18 cellular contexts compared by ENCODE assay signal in the genomic region with DNA sequence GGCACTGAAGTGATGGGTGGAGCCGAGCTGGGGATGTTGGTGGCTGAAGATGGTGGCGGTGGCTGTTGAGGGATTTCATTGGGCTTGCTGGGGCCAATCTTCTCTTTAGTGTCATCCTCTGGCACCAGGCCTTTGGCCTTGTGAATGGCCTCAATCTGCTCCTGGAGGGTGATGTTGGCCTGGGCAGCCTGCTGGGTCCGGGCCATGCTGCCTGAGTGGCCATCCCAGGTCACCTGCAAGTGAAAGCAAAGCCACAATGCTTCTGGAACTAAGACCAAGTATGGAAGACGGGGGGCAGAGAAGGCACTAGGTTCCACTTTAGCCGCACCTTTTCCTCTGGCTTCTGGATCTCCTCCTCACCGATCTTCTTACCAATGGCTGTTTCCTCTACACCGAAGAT. TPM values are rescaled to one million over a fixed set of nuclear protein-coding genes. Genes with fewer than 3 reads are reported as not detected.
DNase-seq lines count a peak whose midpoint lies in the region; ATAC-seq and TF ChIP-seq lines count a peak whose summit lies in the region.
"Had no signal": no experiment of that assay in that cellular context is flagged by ENCODE, and none has a peak within 500 bp of the region (broad histone marks: within the 10 kb centered on the region; RNA-seq: fewer than 3 reads in every experiment).

No MANE protein-coding gene starts in this region.

- H2AFZ ChIP-seq in osteoblast (ENCODE audit: low read length), result no peak overlapping the region
- H2AFZ ChIP-seq: GM23248 had no signal

- peak overlapping the region; percentile 16 for H3K27ac Mint-ChIP-seq in activated CD4-positive, alpha-beta T cell treated with anti-CD3 and anti-CD28 coated beads, Interleukin-2, amount 10 ng/mL, durations not matched to agents 24 days and 14 days
- H3K27ac Mint-ChIP-seq: CD4-positive, alpha-beta T cell had no signal

- H3K4me3 ChIP-seq in left ventricle myocardium inferior (no peak overlapping the region), heart right ventricle (no peak overlapping the region), osteoblast (ENCODE audit: insufficient read depth, low read length) (no peak overlapping the region), uterus (no peak overlapping the region)
- H3K4me3 ChIP-seq: A549, GM23248, HAP-1 had no signal

- peaks cover 100% of the 10 kb centered on the region for H3K36me3 ChIP-seq in left ventricle myocardium inferior
- peaks cover 13 to 100% (median 97%) of the 10 kb centered on the region in 9 donors for H3K36me3 ChIP-seq in heart right ventricle
- H3K36me3 ChIP-seq in osteoblast (ENCODE audit: insufficient read depth, low read length), result peaks cover 93% of the 10 kb centered on the region
- H3K36me3 ChIP-seq in uterus, result no peaks in the 10 kb centered on the region

- intact Hi-C loops in activated CD4-positive, alpha-beta T cell treated with anti-CD3 and anti-CD28 coated beads, Interleukin-2, amount 10 ng/mL, durations not matched to agents 24 days and 14 days (cut with micrococcal nuclease), result no loop called here
- intact Hi-C loops in left ventricle myocardium inferior (cut with micrococcal nuclease) (no loop called here), heart right ventricle (cut with DNase I) (no loop called here), uterus (cut with DNase I; ENCODE audit: low total_unique reads) (no loop called here)

- no peaks in the 10 kb centered on the region for H3K9me3 Mint-ChIP-seq in activated CD4-positive, alpha-beta T cell treated with anti-CD3 and anti-CD28 coated beads, Interleukin-2, amount 10 ng/mL, durations not matched to agents 24 days and 14 days
- H3K9me3 Mint-ChIP-seq: CD4-positive, alpha-beta T cell had no signal

- no peak for TF ChIP-seq POLR2A in uterus (IDR thresholded peaks at IDR 0.05)

- no peaks in the 10 kb centered on the region for H3K79me2 ChIP-seq in osteoblast (ENCODE audit: insufficient read depth, low read length)

- peaks cover 13% of the 10 kb centered on the region for H4K20me1 ChIP-seq in osteoblast (ENCODE audit: insufficient read depth, low read length)

- H3K4me1 ChIP-seq in left ventricle myocardium inferior (peaks cover 87% of the 10 kb centered on the region), heart right ventricle (peaks cover 3 to 65% (median 35%) of the 10 kb centered on the region in 9 donors), osteoblast (ENCODE audit: insufficient read depth, low read length) (no peaks in the 10 kb centered on the region), uterus (no peaks in the 10 kb centered on the region)
- H3K4me1 ChIP-seq: A549, HAP-1 had no signal

- no peak overlapping the region for H3K4me3 Mint-ChIP-seq in activated CD4-positive, alpha-beta T cell treated with anti-CD3 and anti-CD28 coated beads, Interleukin-2, amount 10 ng/mL, durations not matched to agents 24 days and 14 days
- H3K4me3 Mint-ChIP-seq: CD4-positive, alpha-beta T cell had no signal

- no peak for TF ChIP-seq CTCF in left ventricle myocardium inferior (IDR thresholded peaks at IDR 0.05; ENCODE audit: borderline replicate concordance)
- TF ChIP-seq CTCF in heart right ventricle (IDR thresholded peaks at IDR 0.05), result no peak
- no peak for TF ChIP-seq CTCF in osteoblast (IDR thresholded peaks at IDR 0.05; ENCODE audit: extremely low read depth, low read depth, low read length)
- no peak for TF ChIP-seq CTCF in uterus (IDR thresholded peaks at IDR 0.05)
- no peak for TF ChIP-seq CTCF in omental fat pad (IDR thresholded peaks at IDR 0.05)

- no peaks in the 10 kb centered on the region for H3K27me3 ChIP-seq in left ventricle myocardium inferior (ENCODE audit: low read depth)
- no peaks in the 10 kb centered on the region for H3K27me3 ChIP-seq in heart right ventricle
- no peaks in the 10 kb centered on the region for H3K27me3 ChIP-seq in osteoblast (ENCODE audit: insufficient read depth, low read length)
- H3K27me3 ChIP-seq in uterus, result no peaks in the 10 kb centered on the region

- H3K27ac ChIP-seq in left ventricle myocardium inferior (replicated peaks) (peak overlapping the region; percentile 69), heart right ventricle (no peak overlapping the region), osteoblast (ENCODE audit: low read depth, low read length) (no peak overlapping the region), uterus (no peak overlapping the region)
- H3K27ac ChIP-seq: 22Rv1, A549, C4-2B, GM23248 had no signal

- WGBS in heart right ventricle, 2 donors, result 91% methylated on average over 7 of the region's 7 CpGs

- H3K4me2 ChIP-seq in osteoblast (ENCODE audit: insufficient read depth, low read length), result no peak overlapping the region
- H3K4me2 ChIP-seq: A549 had no signal

- no peak for DNase-seq in activated CD4-positive, alpha-beta T cell treated with anti-CD3 and anti-CD28 coated beads, Interleukin-2, amount 10 ng/mL, durations not matched to agents 24 days and 14 days
- no peak for DNase-seq in activated CD4-positive, alpha-beta T cell treated with anti-CD3 and anti-CD28 coated beads, Interleukin-2, amount 50 U/mL, for 4 hours
- DNase-seq in left ventricle myocardium inferior (no peak), heart right ventricle (no peak), osteoblast (ENCODE audit: insufficient read length, low spot score, missing footprints) (peak; percentile 44), uterus (no peak), omental fat pad (ENCODE audit: low spot score) (no peak)
- DNase-seq in activated CD4-positive, CD25-positive, alpha-beta regulatory T cell (lab: John Stamatoyannopoulos, UW), result no peak
- DNase-seq: AML-193; CD4-positive, alpha-beta T cell; DMS153; DMS79; GF-D8; GM23248 had no signal

- H3K4me1 Mint-ChIP-seq in activated CD4-positive, alpha-beta T cell treated with anti-CD3 and anti-CD28 coated beads, Interleukin-2, amount 10 ng/mL, durations not matched to agents 24 days and 14 days, result peaks cover 18% of the 10 kb centered on the region

- H3K9me3 ChIP-seq in left ventricle myocardium inferior (replicated peaks) (no peaks in the 10 kb centered on the region), heart right ventricle (no peaks in the 10 kb centered on the region), osteoblast (ENCODE audit: low read depth, low read length) (no peaks in the 10 kb centered on the region), uterus (no peaks in the 10 kb centered on the region)
- H3K9me3 ChIP-seq: A549, HAP-1 had no signal

- H3K36me3 Mint-ChIP-seq in activated CD4-positive, alpha-beta T cell treated with anti-CD3 and anti-CD28 coated beads, Interleukin-2, amount 10 ng/mL, durations not matched to agents 24 days and 14 days (ENCODE audit: low read depth), result peaks cover 86% of the 10 kb centered on the region

- H3K27me3 Mint-ChIP-seq in activated CD4-positive, alpha-beta T cell treated with anti-CD3 and anti-CD28 coated beads, Interleukin-2, amount 10 ng/mL, durations not matched to agents 24 days and 14 days, result no peaks in the 10 kb centered on the region
- H3K27me3 Mint-ChIP-seq: CD4-positive, alpha-beta T cell had no signal

- no peak for ATAC-seq in heart right ventricle
- no peak for ATAC-seq in omental fat pad (ENCODE audit: low FRiP score)
- ATAC-seq: A549 had no signal

RNA-seq across cellular contexts. Expression of a gene that starts 12.1 kb away (rescaled TPM):
- total RNA-seq in activated CD4-positive, alpha-beta T cell treated with anti-CD3 and anti-CD28 coated beads, Interleukin-2, amount 10 ng/mL, durations not matched to agents 24 days and 14 days, result 18.9 and 19.3 TPM in 2 replicates
- total RNA-seq in left ventricle myocardium inferior (5.8 TPM), heart right ventricle (1 to 10 TPM; 3.2 to 7.5 (median 5.6) TPM), osteoblast (30.6 and 32.9 TPM in 2 replicates), uterus (10 to 100 TPM in 2 of 4 donors, 1 to 10 TPM in 2; 2.8 to 33.6 (median 10.0) TPM), omental fat pad (10 to 100 TPM; 17.5 to 42.1 (median 26.0) TPM)
- 1 to 10 TPM; 6.9 to 9.5 TPM for polyA plus RNA-seq in heart right ventricle

RNA-seq across cellular contexts. Expression of a gene that starts 17.9 kb away (rescaled TPM):
- 314 and 319 TPM in 2 replicates for total RNA-seq in activated CD4-positive, alpha-beta T cell treated with anti-CD3 and anti-CD28 coated beads, Interleukin-2, amount 10 ng/mL, durations not matched to agents 24 days and 14 days
- total RNA-seq in left ventricle myocardium inferior (89.2 TPM), heart right ventricle (100 to 1,000 TPM in 6 of 10 donors, 10 to 100 TPM in 4; 84.4 to 132 (median 111) TPM), osteoblast (21.7 and 30.6 TPM in 2 replicates), uterus (100 to 1,000 TPM in 1 of 4 donors, 10 to 100 TPM in 3; 19.5 to 185 (median 40.2) TPM), omental fat pad (10 to 100 TPM; 38.5 to 71.7 (median 60.4) TPM)
- 10 to 100 TPM; 13.2 to 16.0 TPM for polyA plus RNA-seq in heart right ventricle

RNA-seq across cellular contexts. Expression of a gene that starts 18.0 kb away (rescaled TPM):
- 2.9 and 3.2 TPM in 2 replicates for total RNA-seq in activated CD4-positive, alpha-beta T cell treated with anti-CD3 and anti-CD28 coated beads, Interleukin-2, amount 10 ng/mL, durations not matched to agents 24 days and 14 days
- 0.58 TPM for total RNA-seq in left ventricle myocardium inferior
- total RNA-seq in heart right ventricle, result 1 to 10 TPM in 3 of 10 donors, under 1 TPM in 7; 0.11 to 1.2 (median 0.85) TPM
- 1 to 10 TPM in 1 of 2 donors, under 1 TPM in 1; 0.88 to 1.2 TPM for polyA plus RNA-seq in heart right ventricle
- total RNA-seq in osteoblast, result 2.9 TPM in 2 replicates
- 1 to 10 TPM in 3 of 4 donors, not detected in 1; 2.9 to 6.8 (median 4.6) TPM for total RNA-seq in uterus
- 1 to 10 TPM in 3 of 4 donors, under 1 TPM in 1; 0.95 to 2.7 (median 1.8) TPM for total RNA-seq in omental fat pad

RNA-seq across cellular contexts. Expression of a gene that starts 48.4 kb away (rescaled TPM):
- total RNA-seq in activated CD4-positive, alpha-beta T cell treated with anti-CD3 and anti-CD28 coated beads, Interleukin-2, amount 10 ng/mL, durations not matched to agents 24 days and 14 days, result 10.4 and 15.2 TPM in 2 replicates
- 4.9 TPM for total RNA-seq in left ventricle myocardium inferior
- 10 to 100 TPM in 1 of 10 donors, 1 to 10 TPM in 9; 3.4 to 10.5 (median 6.0) TPM for total RNA-seq in heart right ventricle
- 1 to 10 TPM; 4.9 to 7.2 TPM for polyA plus RNA-seq in heart right ventricle
- 20.6 and 23.6 TPM in 2 replicates for total RNA-seq in osteoblast
- total RNA-seq in uterus, result 10 to 100 TPM in 3 of 4 donors, 1 to 10 TPM in 1; 8.2 to 25.9 (median 18.9) TPM
- total RNA-seq in omental fat pad, result 10 to 100 TPM in 3 of 4 donors, 1 to 10 TPM in 1; 6.7 to 16.9 (median 11.8) TPM

RNA-seq across cellular contexts. Expression of a gene that starts 49.5 kb away (rescaled TPM):
- total RNA-seq in activated CD4-positive, alpha-beta T cell treated with anti-CD3 and anti-CD28 coated beads, Interleukin-2, amount 10 ng/mL, durations not matched to agents 24 days and 14 days, result 4.7 and 7.3 TPM in 2 replicates
- total RNA-seq in left ventricle myocardium inferior (6.5 TPM), heart right ventricle (1 to 10 TPM; 2.8 to 7.9 (median 5.4) TPM), osteoblast (5.3 and 5.8 TPM in 2 replicates), uterus (10 to 100 TPM; 15.8 to 67.1 (median 27.7) TPM), omental fat pad (10 to 100 TPM in 3 of 4 donors, 1 to 10 TPM in 1; 7.1 to 47.9 (median 21.0) TPM)
- polyA plus RNA-seq in heart right ventricle, result 10 to 100 TPM; 13.9 to 14.7 TPM
